Comparison of ENCODE assay signal across 32 cellular contexts in genomic region chr20:9146649-9147048, GRCh38.
"Had no signal": no experiment of that assay in that cellular context is flagged by ENCODE, and none has a peak within 500 bp of the region (broad histone marks: within the 10 kb centered on the region; RNA-seq: fewer than 3 reads in every experiment).

No MANE protein-coding gene starts in this region.

- ATAC-seq: activated naive CD4-positive, alpha-beta T cell treated with anti-CD3 and anti-CD28 coated beads, Interleukin-2, amount 50 U/mL, for 72 hours; activated T-cell treated with anti-CD3 and anti-CD28 coated beads, Interleukin-2, amount 50 U/mL, for 72 hours; gastroesophageal sphincter; WTC11 had no signal

- H3K4me1 Mint-ChIP-seq: activated CD4-positive, alpha-beta memory T cell treated with anti-CD3 and anti-CD28 coated beads, Interleukin-2, amount 10 ng/mL, durations not matched to agents 7 days and 5 days; activated naive CD4-positive, alpha-beta T cell treated with anti-CD3 and anti-CD28 coated beads, Interleukin-2, amount 10 ng/mL, durations not matched to agents 7 days and 5 days; activated naive CD8-positive, alpha-beta T cell treated with anti-CD3 and anti-CD28 coated beads, Interleukin-2, amount 10 ng/mL, durations not matched to agents 7 days and 5 days had no signal

- H3K4me3 Mint-ChIP-seq: activated CD4-positive, alpha-beta memory T cell treated with anti-CD3 and anti-CD28 coated beads, Interleukin-2, amount 10 ng/mL, durations not matched to agents 7 days and 5 days; activated naive CD4-positive, alpha-beta T cell treated with anti-CD3 and anti-CD28 coated beads, Interleukin-2, amount 10 ng/mL, durations not matched to agents 7 days and 5 days; activated naive CD8-positive, alpha-beta T cell treated with anti-CD3 and anti-CD28 coated beads, Interleukin-2, amount 10 ng/mL, durations not matched to agents 7 days and 5 days; activated T-cell treated with anti-CD3 and anti-CD28 coated beads, Interleukin-2, amount 50 U/mL, for 24 hours; activated T-cell treated with anti-CD3 and anti-CD28 coated beads, Interleukin-2, amount 50 U/mL, for 72 hours; brain; T-helper 1 cell treated with Interleukin-12 subunit alpha and Interleukin-12 subunit beta and Interleukin-4 antibody, amounts not matched to agents 30 μg/mL and 1 μg/mL, for 36 hours; WTC11 had no signal

- H3K27ac ChIP-seq: ascending aorta, breast epithelium, cardiac muscle cell, colonic mucosa, epithelial cell of prostate, esophagus squamous epithelium, gastroesophageal sphincter, heart right ventricle, VCaP had no signal

- H3K9me3 ChIP-seq: ascending aorta, colonic mucosa, esophagus squamous epithelium, gastroesophageal sphincter had no signal

- H3K36me3 Mint-ChIP-seq: activated naive CD4-positive, alpha-beta T cell treated with anti-CD3 and anti-CD28 coated beads, Interleukin-2, amount 10 ng/mL, durations not matched to agents 7 days and 5 days; activated naive CD8-positive, alpha-beta T cell treated with anti-CD3 and anti-CD28 coated beads, Interleukin-2, amount 10 ng/mL, durations not matched to agents 7 days and 5 days had no signal

- H3K27me3 Mint-ChIP-seq: activated CD4-positive, alpha-beta memory T cell treated with anti-CD3 and anti-CD28 coated beads, Interleukin-2, amount 10 ng/mL, durations not matched to agents 7 days and 5 days; activated naive CD4-positive, alpha-beta T cell treated with anti-CD3 and anti-CD28 coated beads, Interleukin-2, amount 10 ng/mL, durations not matched to agents 7 days and 5 days; activated naive CD8-positive, alpha-beta T cell treated with anti-CD3 and anti-CD28 coated beads, Interleukin-2, amount 10 ng/mL, durations not matched to agents 7 days and 5 days; activated T-cell treated with anti-CD3 and anti-CD28 coated beads, Interleukin-2, amount 50 U/mL, for 24 hours; brain had no signal

- H3K4me3 ChIP-seq: ascending aorta, breast epithelium, cardiac muscle cell, colonic mucosa, esophagus squamous epithelium, gastroesophageal sphincter, heart right ventricle had no signal

- H3K36me3 ChIP-seq: ascending aorta, breast epithelium, cardiac muscle cell, colonic mucosa, esophagus squamous epithelium, gastroesophageal sphincter, heart right ventricle had no signal

- DNase-seq: activated CD4-positive, alpha-beta memory T cell treated with anti-CD3 and anti-CD28 coated beads, Interleukin-2, amount 10 ng/mL, durations not matched to agents 7 days and 5 days; activated CD4-positive, alpha-beta T cell treated with anti-CD3 and anti-CD28 coated beads for 1 hour; activated CD4-positive, alpha-beta T cell treated with anti-CD3 and anti-CD28 coated beads for 4 hours; activated CD8-positive, alpha-beta memory T cell treated with anti-CD3 and anti-CD28 coated beads, Interleukin-2, amount 50 U/mL, for 48 hours; activated gamma-delta T cell; activated naive CD4-positive, alpha-beta T cell; activated naive CD4-positive, alpha-beta T cell treated with anti-CD3 and anti-CD28 coated beads, Interleukin-2, amount 10 ng/mL, durations not matched to agents 7 days and 5 days; activated naive CD8-positive, alpha-beta T cell treated with anti-CD3 and anti-CD28 coated beads, Interleukin-2, amount 10 ng/mL, durations not matched to agents 7 days and 5 days; activated T-cell treated with anti-CD3 and anti-CD28 coated beads for 4 hours; activated T-cell treated with anti-CD3 and anti-CD28 coated beads, Interleukin-2, amount 50 U/mL, for 24 hours; activated T-cell treated with anti-CD3 and anti-CD28 coated beads, Interleukin-2, amount 50 U/mL, for 72 hours; central memory CD4-positive, alpha-beta T cell; cerebellar nuclear complex; colonic mucosa; effector CD8-positive, alpha-beta T cell; esophagus squamous epithelium; foreskin melanocyte; heart right ventricle; T-helper 9 cell had no signal

- H3K4me1 ChIP-seq: ascending aorta, breast epithelium, colonic mucosa had no signal

- H3K27ac Mint-ChIP-seq: activated CD4-positive, alpha-beta memory T cell treated with anti-CD3 and anti-CD28 coated beads, Interleukin-2, amount 10 ng/mL, durations not matched to agents 7 days and 5 days; activated naive CD4-positive, alpha-beta T cell treated with anti-CD3 and anti-CD28 coated beads, Interleukin-2, amount 10 ng/mL, durations not matched to agents 7 days and 5 days; activated naive CD4-positive, alpha-beta T cell treated with anti-CD3 and anti-CD28 coated beads, Interleukin-2, amount 50 U/mL, for 72 hours; activated naive CD8-positive, alpha-beta T cell treated with anti-CD3 and anti-CD28 coated beads, Interleukin-2, amount 10 ng/mL, durations not matched to agents 7 days and 5 days; activated T-cell treated with anti-CD3 and anti-CD28 coated beads, Interleukin-2, amount 50 U/mL, for 24 hours; activated T-cell treated with anti-CD3 and anti-CD28 coated beads, Interleukin-2, amount 50 U/mL, for 72 hours; T-helper 1 cell treated with Interleukin-12 subunit alpha and Interleukin-12 subunit beta and Interleukin-4 antibody, amounts not matched to agents 30 μg/mL and 1 μg/mL, for 36 hours; WTC11 had no signal

- FAIRE-seq: endometrium, endothelial cell of umbilical vein, TTC549 had no signal

- H3K27me3 ChIP-seq: ascending aorta, breast epithelium, cardiac muscle cell, colonic mucosa, esophagus squamous epithelium, gastroesophageal sphincter, heart right ventricle had no signal
